17 cellular contexts compared by ENCODE assay signal in the genomic region with DNA sequence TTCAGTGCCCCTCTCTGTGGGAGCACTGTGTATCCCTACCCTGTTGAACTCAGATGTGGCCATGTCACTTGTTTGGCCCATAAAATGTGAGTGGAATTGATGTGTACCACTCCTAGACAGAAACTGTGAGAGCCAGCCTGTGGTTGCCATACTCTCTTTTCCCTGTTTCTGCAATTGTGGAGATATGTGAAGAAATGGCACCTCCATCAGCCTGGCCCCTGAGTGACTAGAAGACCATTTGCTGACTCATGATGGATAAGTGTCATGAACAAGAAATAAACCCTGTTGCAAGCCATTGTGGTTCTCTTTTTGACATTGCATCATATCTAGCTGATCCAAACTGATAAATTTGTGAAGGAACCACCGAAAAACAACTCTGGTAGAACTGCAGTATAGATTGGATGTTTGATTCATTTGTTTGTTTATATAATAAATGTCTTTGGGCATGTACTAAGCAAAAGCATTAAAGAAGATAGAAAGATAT.
DNase-seq lines count a peak whose midpoint lies in the region; ATAC-seq, FAIRE-seq and TF ChIP-seq lines count a peak whose summit lies in the region.
"Had no signal": no experiment of that assay in that cellular context is flagged by ENCODE, and none has a peak within 500 bp of the region (broad histone marks: within the 10 kb centered on the region; RNA-seq: fewer than 3 reads in every experiment).

No MANE protein-coding gene starts in this region.

- intact Hi-C loops in activated CD4-positive, alpha-beta T cell treated with anti-CD3 and anti-CD28 coated beads, Interleukin-2, amount 10 ng/mL, durations not matched to agents 24 days and 14 days (cut with micrococcal nuclease) = no loop called here
- intact Hi-C loops in PC-3 (cut with micrococcal nuclease) (no loop called here), spleen (cut with DNase I; ENCODE audit: low total_unique reads) (no loop called here)

- no peaks in the 10 kb centered on the region for H3K9me2 ChIP-seq in PC-3 (replicated peaks; ENCODE audit: low read length)

- H3K4me1 Mint-ChIP-seq in activated CD4-positive, alpha-beta T cell treated with anti-CD3 and anti-CD28 coated beads, Interleukin-2, amount 10 ng/mL, durations not matched to agents 24 days and 14 days = peaks cover 18% of the 10 kb centered on the region
- H3K4me1 Mint-ChIP-seq in activated CD4-positive, alpha-beta T cell treated with anti-CD3 and anti-CD28 coated beads, Interleukin-2, amount 10 ng/mL, durations not matched to agents 7 days and 5 days = peaks cover 21% of the 10 kb centered on the region
- H3K4me1 Mint-ChIP-seq: brain had no signal

- H3K36me3 ChIP-seq in PC-3 (ENCODE audit: low read depth, low read length) = no peaks in the 10 kb centered on the region
- H3K36me3 ChIP-seq in bronchial epithelial cell (ENCODE audit: control insufficient read depth, insufficient read depth, low read length) = no peaks in the 10 kb centered on the region
- H3K36me3 ChIP-seq in spleen = no peaks in the 10 kb centered on the region
- H3K36me3 ChIP-seq: left ventricle myocardium inferior, MG63, SJCRH30 had no signal

- FAIRE-seq in bronchial epithelial cell (lab: Jason Lieb, UNC) = no peak
- FAIRE-seq: A204.1, TTC549 had no signal

- POLR2A ChIA-PET in activated CD4-positive, alpha-beta T cell treated with anti-CD3 and anti-CD28 coated beads, Interleukin-2, amount 10 ng/mL, durations not matched to agents 7 days and 5 days (lab: Charles Lee) = no interaction called here
- POLR2A ChIA-PET in PC-3 (lab: Charles Lee; ENCODE audit: unreplicated experiment) = no interaction called here

- H3K9me3 ChIP-seq in PC-3 (ENCODE audit: low read length) (no peaks in the 10 kb centered on the region), spleen (no peaks in the 10 kb centered on the region)
- H3K9me3 ChIP-seq: left ventricle myocardium inferior had no signal

- H3K36me3 Mint-ChIP-seq in activated CD4-positive, alpha-beta T cell treated with anti-CD3 and anti-CD28 coated beads, Interleukin-2, amount 10 ng/mL, durations not matched to agents 24 days and 14 days (ENCODE audit: low read depth) = peaks cover 2% of the 10 kb centered on the region
- H3K36me3 Mint-ChIP-seq in activated CD4-positive, alpha-beta T cell treated with anti-CD3 and anti-CD28 coated beads, Interleukin-2, amount 10 ng/mL, durations not matched to agents 7 days and 5 days (ENCODE audit: low read depth) = no peaks in the 10 kb centered on the region
- H3K36me3 Mint-ChIP-seq: brain, naive B cell had no signal

- no TSS peak for BruUV-seq in PC-3 (replicated peaks; lab: Mats Ljungman, UMichigan)

- 32 to 58% (median 43%) methylated on average over 1 of the region's 1 CpG for WGBS in spleen, 5 donors

- no peaks in the 10 kb centered on the region for H3F3A ChIP-seq in PC-3 (ENCODE audit: low read length, unreplicated experiment)

- peaks cover 13% of the 10 kb centered on the region for H3K9me3 Mint-ChIP-seq in activated CD4-positive, alpha-beta T cell treated with anti-CD3 and anti-CD28 coated beads, Interleukin-2, amount 10 ng/mL, durations not matched to agents 24 days and 14 days
- H3K9me3 Mint-ChIP-seq in activated CD4-positive, alpha-beta T cell treated with anti-CD3 and anti-CD28 coated beads, Interleukin-2, amount 10 ng/mL, durations not matched to agents 7 days and 5 days = no peaks in the 10 kb centered on the region
- H3K9me3 Mint-ChIP-seq: brain, naive B cell had no signal

- H3K9ac ChIP-seq in PC-3 (ENCODE audit: low read length) = no peak overlapping the region

- H3K27me3 ChIP-seq in PC-3 (ENCODE audit: low read length) (no peaks in the 10 kb centered on the region), bronchial epithelial cell (ENCODE audit: control insufficient read depth, insufficient read depth, low read length) (no peaks in the 10 kb centered on the region), spleen (replicated peaks in 1 of 7) (no peaks in the 10 kb centered on the region)
- H3K27me3 ChIP-seq: MG63, SJCRH30 had no signal

- H3K4me3 ChIP-seq in PC-3 (ENCODE audit: low read length) (no peak overlapping the region), bronchial epithelial cell (ENCODE audit: low read depth, low read length) (no peak overlapping the region), spleen (peak overlapping the region in 1 of 8 donors; percentile 1)
- H3K4me3 ChIP-seq: left ventricle myocardium inferior, MG63, SJCRH30 had no signal

- H2AFZ ChIP-seq in PC-3 (ENCODE audit: low read length) = no peak overlapping the region

- no peak overlapping the region for H3K27ac ChIP-seq in PC-3 (ENCODE audit: low read length)
- peak overlapping the region in 6 of 8 donors; percentile 3 to 85 (median 63) for H3K27ac ChIP-seq in spleen
- H3K27ac ChIP-seq: left ventricle myocardium inferior, SJCRH30 had no signal

- no peak for TF ChIP-seq POLR2A in spleen (IDR thresholded peaks at IDR 0.05)

- H3K27ac Mint-ChIP-seq in activated CD4-positive, alpha-beta T cell treated with anti-CD3 and anti-CD28 coated beads, Interleukin-2, amount 10 ng/mL, durations not matched to agents 24 days and 14 days = no peak overlapping the region
- H3K27ac Mint-ChIP-seq in activated CD4-positive, alpha-beta T cell treated with anti-CD3 and anti-CD28 coated beads, Interleukin-2, amount 10 ng/mL, durations not matched to agents 7 days and 5 days = no peak overlapping the region
- H3K27ac Mint-ChIP-seq: brain, naive B cell had no signal

- DNase-seq in activated CD4-positive, alpha-beta T cell treated with anti-CD3 and anti-CD28 coated beads, Interleukin-2, amount 10 ng/mL, durations not matched to agents 24 days and 14 days = peak; percentile 36
- DNase-seq in activated CD4-positive, alpha-beta T cell treated with anti-CD3 and anti-CD28 coated beads, Interleukin-2, amount 10 ng/mL, durations not matched to agents 7 days and 5 days = no peak
- DNase-seq in PC-3 (peak; percentile 16), bronchial epithelial cell (ENCODE audit: low read depth) (peak; percentile 30), spleen (no peak), Kasumi-1 (lab: John Stamatoyannopoulos, UW) (no peak)
- DNase-seq: activated naive CD4-positive, alpha-beta T cell; left ventricle myocardium inferior; MG63; naive B cell; NCI-H2107; SJCRH30 had no signal

- H3K79me2 ChIP-seq in PC-3 (ENCODE audit: low read length) = no peaks in the 10 kb centered on the region

- CTCF ChIA-PET in activated CD4-positive, alpha-beta T cell treated with anti-CD3 and anti-CD28 coated beads, Interleukin-2, amount 10 ng/mL, durations not matched to agents 7 days and 5 days (lab: Charles Lee) = interaction anchor here (0.7 kb wide), 1 partner anchor 733 kb away, joined by 3 read pairs; no protein-coding TSS in a partner anchor
- CTCF ChIA-PET in PC-3 (lab: Charles Lee) = no interaction called here

- H3K4me1 ChIP-seq in PC-3 (ENCODE audit: insufficient read depth, low read length) (no peaks in the 10 kb centered on the region), spleen (peaks cover 0 to 9% (median 0%) of the 10 kb centered on the region in 6 donors)
- H3K4me1 ChIP-seq: left ventricle myocardium inferior, SJCRH30 had no signal

- H3K4me2 ChIP-seq in PC-3 (ENCODE audit: low read length) = no peak overlapping the region

- peaks cover 1% of the 10 kb centered on the region for H3K27me3 Mint-ChIP-seq in activated CD4-positive, alpha-beta T cell treated with anti-CD3 and anti-CD28 coated beads, Interleukin-2, amount 10 ng/mL, durations not matched to agents 24 days and 14 days
- no peaks in the 10 kb centered on the region for H3K27me3 Mint-ChIP-seq in activated CD4-positive, alpha-beta T cell treated with anti-CD3 and anti-CD28 coated beads, Interleukin-2, amount 10 ng/mL, durations not matched to agents 7 days and 5 days

- no peak overlapping the region for H3K4me3 Mint-ChIP-seq in activated CD4-positive, alpha-beta T cell treated with anti-CD3 and anti-CD28 coated beads, Interleukin-2, amount 10 ng/mL, durations not matched to agents 24 days and 14 days
- H3K4me3 Mint-ChIP-seq in activated CD4-positive, alpha-beta T cell treated with anti-CD3 and anti-CD28 coated beads, Interleukin-2, amount 10 ng/mL, durations not matched to agents 7 days and 5 days = no peak overlapping the region
- H3K4me3 Mint-ChIP-seq: brain, naive B cell had no signal

- TF ChIP-seq CTCF in PC-3 (conservative IDR thresholded peaks at IDR 0.05; ENCODE audit: low read depth, low read length) (no peak), bronchial epithelial cell (IDR thresholded peaks at IDR 0.05; ENCODE audit: insufficient read depth, low read length, severe bottlenecking) (no peak), spleen (IDR thresholded peaks at IDR 0.05 in 8 of 11, conservative IDR thresholded peaks at IDR 0.05 in 3 of 11) (no peak)

- ATAC-seq in PC-3 (no peak), HG02642 (IDR thresholded peaks at IDR 0.05; ENCODE audit: poor library complexity, unreplicated experiment) (no peak), GM18907 (IDR thresholded peaks at IDR 0.05; ENCODE audit: unreplicated experiment) (no peak)

- H4K20me1 ChIP-seq in PC-3 (ENCODE audit: low read length) = no peaks in the 10 kb centered on the region

Comparison
In these comparisons a context has a peak if more than half of its experiments do, and no peak if none do; other contexts are left out.
1. DNase-seq: peak in activated CD4-positive, alpha-beta T cell treated with anti-CD3 and anti-CD28 coated beads, Interleukin-2, amount 10 ng/mL, durations not matched to agents 24 days and 14 days (single experiment), PC-3 (single experiment) and bronchial epithelial cell (single experiment); none in activated CD4-positive, alpha-beta T cell treated with anti-CD3 and anti-CD28 coated beads, Interleukin-2, amount 10 ng/mL, durations not matched to agents 7 days and 5 days (single experiment), spleen (single experiment) and Kasumi-1 (0 of 2).